In genomic region chr12:103462675-103463074, GRCh38 we compare ENCODE assay signal across 14 cellular contexts. TPM values are rescaled to one million over a fixed set of nuclear protein-coding genes. Genes with fewer than 3 reads are reported as not detected.
DNase-seq lines count a peak whose midpoint lies in the region; ATAC-seq and TF ChIP-seq lines count a peak whose summit lies in the region.
"Had no signal": no experiment of that assay in that cellular context is flagged by ENCODE, and none has a peak within 500 bp of the region (broad histone marks: within the 10 kb centered on the region; RNA-seq: fewer than 3 reads in every experiment).

No MANE protein-coding gene starts in this region.

- no peak for DNase-seq in retina
- DNase-seq in NCI-H187 treated with DMSO at 0.1 percent for 48 hours (lab: John Stamatoyannopoulos, UW), result no peak
- DNase-seq in activated CD8-positive, alpha-beta memory T cell treated with anti-CD3 and anti-CD28 coated beads, Interleukin-2, amount 10 ng/mL, durations not matched to agents 7 days and 5 days, result no peak
- DNase-seq in NCI-H2081 (lab: John Stamatoyannopoulos, UW), result no peak
- DNase-seq: GF-D8; midbrain; MM.1S; stimulated activated CD4-positive, alpha-beta T cell treated with anti-CD3 and anti-CD28 coated beads, Interleukin-2, amount 100 ng/mL, for 48 hours; substantia nigra had no signal

- CTCF ChIA-PET in activated CD8-positive, alpha-beta memory T cell treated with anti-CD3 and anti-CD28 coated beads, Interleukin-2, amount 10 ng/mL, durations not matched to agents 7 days and 5 days (lab: Charles Lee), result no interaction called here

- no peaks in the 10 kb centered on the region for H3K27me3 Mint-ChIP-seq in activated CD8-positive, alpha-beta memory T cell treated with anti-CD3 and anti-CD28 coated beads, Interleukin-2, amount 10 ng/mL, durations not matched to agents 7 days and 5 days

- no peak overlapping the region for H3K4me3 Mint-ChIP-seq in activated CD8-positive, alpha-beta memory T cell treated with anti-CD3 and anti-CD28 coated beads, Interleukin-2, amount 10 ng/mL, durations not matched to agents 7 days and 5 days

- H3K4me1 Mint-ChIP-seq in activated CD8-positive, alpha-beta memory T cell treated with anti-CD3 and anti-CD28 coated beads, Interleukin-2, amount 10 ng/mL, durations not matched to agents 7 days and 5 days, result peaks cover 6% of the 10 kb centered on the region

- H3K36me3 Mint-ChIP-seq in activated CD8-positive, alpha-beta memory T cell treated with anti-CD3 and anti-CD28 coated beads, Interleukin-2, amount 10 ng/mL, durations not matched to agents 7 days and 5 days, result no peaks in the 10 kb centered on the region

- ATAC-seq in GM18505 (IDR thresholded peaks at IDR 0.05; ENCODE audit: unreplicated experiment), result peak; percentile 98
- peak; percentile 99 for ATAC-seq in GM19463 (IDR thresholded peaks at IDR 0.05; ENCODE audit: unreplicated experiment)
- ATAC-seq in HG02852 (IDR thresholded peaks at IDR 0.05; ENCODE audit: unreplicated experiment), result peak; percentile 98
- ATAC-seq in HG03460 (IDR thresholded peaks at IDR 0.05; ENCODE audit: unreplicated experiment), result peak; percentile 83
- ATAC-seq in activated CD8-positive, alpha-beta memory T cell treated with anti-CD3 and anti-CD28 coated beads, Interleukin-2, amount 10 ng/mL, durations not matched to agents 7 days and 5 days, result no peak

- no peaks in the 10 kb centered on the region for H3K9me3 Mint-ChIP-seq in activated CD8-positive, alpha-beta memory T cell treated with anti-CD3 and anti-CD28 coated beads, Interleukin-2, amount 10 ng/mL, durations not matched to agents 7 days and 5 days (ENCODE audit: low read depth)

- no peak for TF ChIP-seq POLR2A in GM18505 (IDR thresholded peaks at IDR 0.05; ENCODE audit: borderline replicate concordance, extremely low read depth, insufficient read depth, insufficient read length)

- no peak overlapping the region for H3K27ac Mint-ChIP-seq in activated CD8-positive, alpha-beta memory T cell treated with anti-CD3 and anti-CD28 coated beads, Interleukin-2, amount 10 ng/mL, durations not matched to agents 7 days and 5 days

RNA-seq across cellular contexts. Expression of gene C12orf42, which starts 33.1 kb away (rescaled TPM):
- under 1 TPM in 1 of 2 experiments, not detected in 1; 0.84 TPM for total RNA-seq in activated CD8-positive, alpha-beta memory T cell treated with anti-CD3 and anti-CD28 coated beads, Interleukin-2, amount 10 ng/mL, durations not matched to agents 7 days and 5 days
- total RNA-seq: posterior vena cava had no signal
